In the genomic region with DNA sequence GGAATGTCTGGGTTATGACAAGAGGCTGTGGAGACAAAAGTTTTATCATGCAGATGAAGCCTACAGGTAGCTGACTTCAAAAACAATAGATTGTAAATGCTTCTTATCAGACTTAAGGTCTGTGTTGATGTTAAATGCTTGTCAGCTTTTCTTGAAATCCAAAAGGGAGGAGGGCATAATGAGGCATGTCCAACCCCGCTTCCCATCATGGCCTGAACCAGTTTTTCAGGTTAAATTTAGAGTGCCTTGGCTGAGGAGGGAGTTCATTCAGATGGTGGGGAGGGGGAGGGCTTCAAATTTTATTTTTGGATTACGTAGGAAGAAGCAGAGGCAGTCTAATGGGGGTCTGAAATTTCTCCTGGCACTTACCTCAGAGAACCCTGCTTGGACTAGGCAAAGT, we compare ENCODE assay signal across 24 cellular contexts.
DNase-seq lines count a peak whose midpoint lies in the region; ATAC-seq, FAIRE-seq and TF ChIP-seq lines count a peak whose summit lies in the region.
"Had no signal": no experiment of that assay in that cellular context is flagged by ENCODE, and none has a peak within 500 bp of the region (broad histone marks: within the 10 kb centered on the region; RNA-seq: fewer than 3 reads in every experiment).

No MANE protein-coding gene starts in this region.

- no peak overlapping the region for H3K4me2 ChIP-seq in mesendoderm (ENCODE audit: low read length)
- H3K4me2 ChIP-seq: BLaER1 had no signal

- H3K4me1 ChIP-seq in mesendoderm (ENCODE audit: control insufficient read depth, low read depth, low read length) (no peaks in the 10 kb centered on the region), BE2C (no peaks in the 10 kb centered on the region)
- H3K4me1 ChIP-seq: BLaER1, SJSA1 had no signal

- peak; percentile 5 for DNase-seq in NCI-H748 (lab: John Stamatoyannopoulos, UW; ENCODE audit: unreplicated experiment)
- DNase-seq in NCI-H748 treated with DMSO at 0.1 percent for 48 hours (lab: John Stamatoyannopoulos, UW), result no peak
- DNase-seq in bronchial epithelial cell (ENCODE audit: low read depth), result peak; percentile 12
- peak; percentile 44 for DNase-seq in mesendoderm
- DNase-seq in BE2C, result no peak
- DNase-seq: 8988T; CD4-positive, CD25-positive, alpha-beta regulatory T cell; DMS153; NCI-H1092; NCI-H1436; NCI-H187; NCI-H2081 treated with DMSO at 0.1 percent for 48 hours; NCI-H446 treated with DMSO at 0.1 percent for 48 hours; NCI-H526; Right ventricle myocardium superior; RPMI8226 had no signal

- H4K8ac ChIP-seq in mesendoderm (ENCODE audit: low read depth, low read length), result no peak overlapping the region

- TF ChIP-seq CTCF in bronchial epithelial cell (IDR thresholded peaks at IDR 0.05; ENCODE audit: insufficient read depth, low read length, severe bottlenecking), result no peak
- no peak for TF ChIP-seq CTCF in BE2C (IDR thresholded peaks at IDR 0.05; ENCODE audit: low read depth, low read length)

- H3K9ac ChIP-seq in mesendoderm (ENCODE audit: low read length), result no peak overlapping the region
- H3K9ac ChIP-seq: BLaER1 had no signal

- no peak overlapping the region for H3K27ac ChIP-seq in mesendoderm (ENCODE audit: low read depth, low read length)
- H3K27ac ChIP-seq: BLaER1, HL-60, SJSA1 had no signal

- H3K27me3 ChIP-seq in bronchial epithelial cell (ENCODE audit: control insufficient read depth, insufficient read depth, low read length) (no peaks in the 10 kb centered on the region), mesendoderm (ENCODE audit: insufficient read depth, low read length, poor library complexity) (no peaks in the 10 kb centered on the region), BE2C (no peaks in the 10 kb centered on the region)
- H3K27me3 ChIP-seq: SJSA1 had no signal

- WGBS in mesendoderm (ENCODE audit: extremely low coverage, insufficient coverage, low lambda C conversion rate), result no CpG with 5 or more reads among the region's 2 CpGs

- H2BK15ac ChIP-seq in mesendoderm (replicated peaks; ENCODE audit: low read depth), result no peak overlapping the region

- no peak for ATAC-seq in HG03521 (IDR thresholded peaks at IDR 0.05; ENCODE audit: unreplicated experiment)
- ATAC-seq in GM19455 (IDR thresholded peaks at IDR 0.05; ENCODE audit: unreplicated experiment), result no peak
- ATAC-seq: GM12878, HepG2 had no signal

- H4K5ac ChIP-seq in mesendoderm (ENCODE audit: low read length), result no peak overlapping the region

- no peak overlapping the region for H2BK5ac ChIP-seq in mesendoderm (ENCODE audit: low read length)

- H3K36me3 ChIP-seq in bronchial epithelial cell (ENCODE audit: control insufficient read depth, insufficient read depth, low read length), result no peaks in the 10 kb centered on the region
- no peaks in the 10 kb centered on the region for H3K36me3 ChIP-seq in mesendoderm (ENCODE audit: control insufficient read depth, insufficient read depth, low read length)
- H3K36me3 ChIP-seq in BE2C, result no peaks in the 10 kb centered on the region
- H3K36me3 ChIP-seq: BLaER1, SJSA1 had no signal

- H3K9me3 ChIP-seq in BE2C, result no peaks in the 10 kb centered on the region
- H3K9me3 ChIP-seq: BLaER1, SJSA1 had no signal

- no peaks in the 10 kb centered on the region for H3K79me2 ChIP-seq in mesendoderm (ENCODE audit: control insufficient read depth, insufficient read depth, low read length)

- no peak overlapping the region for H3K23ac ChIP-seq in mesendoderm (ENCODE audit: low read length)

- no peak overlapping the region for H2AK5ac ChIP-seq in mesendoderm (ENCODE audit: low read length)

- no peak overlapping the region for H3K4me3 ChIP-seq in bronchial epithelial cell (ENCODE audit: low read depth, low read length)
- no peak overlapping the region for H3K4me3 ChIP-seq in mesendoderm (ENCODE audit: low read length)
- H3K4me3 ChIP-seq in BE2C (ENCODE audit: low read depth, low read length), result no peak overlapping the region
- H3K4me3 ChIP-seq: BLaER1, GM12878, SJSA1 had no signal

- no peaks in the 10 kb centered on the region for H3K79me1 ChIP-seq in mesendoderm (ENCODE audit: low read length)

- H3K18ac ChIP-seq in mesendoderm (ENCODE audit: low read length), result no peak overlapping the region

- no peak for FAIRE-seq in bronchial epithelial cell (lab: Jason Lieb, UNC)
- FAIRE-seq: G401.6, GM12878, HepG2 had no signal

- H2BK120ac ChIP-seq in mesendoderm (ENCODE audit: low read depth, low read length), result peak overlapping the region; percentile 28

- H3K56ac ChIP-seq in mesendoderm (ENCODE audit: low read length), result no peak overlapping the region

- no peak overlapping the region for H3K4ac ChIP-seq in mesendoderm (ENCODE audit: low read depth, low read length)

Comparison
In these comparisons a context has a peak if more than half of its experiments do, and no peak if none do; other contexts are left out.
1. DNase-seq: peak in NCI-H748 (single experiment), bronchial epithelial cell (single experiment) and mesendoderm (single experiment); none in NCI-H748 treated with DMSO at 0.1 percent for 48 hours (single experiment) and BE2C (single experiment).